Comparison of ENCODE assay signal across 8 cellular contexts in genomic region chr7:92832623-92833023, GRCh38. TPM values are rescaled to one million over a fixed set of nuclear protein-coding genes. Genes with fewer than 3 reads are reported as not detected.
A peak's percentile ranks its signal among the peaks of the same experiment; 100 is the strongest.
DNase-seq lines count a peak whose midpoint lies in the region; ATAC-seq, FAIRE-seq and TF ChIP-seq lines count a peak whose summit lies in the region.

No MANE protein-coding gene starts in this region.

- H3K27ac ChIP-seq in foreskin keratinocyte: peak overlapping the region; percentile 70

- H3K27ac Mint-ChIP-seq in T-helper 2 cell treated with Interferon-gamma antibody and Interleukin-4, amounts not matched to agents 5 μg/mL and 100 μg/mL, for 36 hours: peak overlapping the region; percentile 94
- H3K27ac Mint-ChIP-seq in stimulated activated effector memory CD8-positive, alpha-beta T cell treated with anti-CD3 and anti-CD28 coated beads, Interleukin-12 subunit alpha, Interleukin-12 subunit beta, amount 100 ng/mL, for 72 hours: peak overlapping the region; percentile 99

- peaks cover 20% of the 10 kb centered on the region for H3K4me1 ChIP-seq in foreskin keratinocyte

- H3K27me3 Mint-ChIP-seq in T-helper 2 cell treated with Interferon-gamma antibody and Interleukin-4, amounts not matched to agents 5 μg/mL and 100 μg/mL, for 36 hours (ENCODE audit: low read depth): peaks cover 6% of the 10 kb centered on the region

- peak; percentile 38 for FAIRE-seq in GM18507 (lab: Jason Lieb, UNC)

- peak; percentile 1 for ATAC-seq in HG02610 (IDR thresholded peaks at IDR 0.05; ENCODE audit: unreplicated experiment)
- ATAC-seq in foreskin keratinocyte: no peak
- ATAC-seq in stimulated activated effector memory CD8-positive, alpha-beta T cell treated with anti-CD3 and anti-CD28 coated beads, Interleukin-12 subunit alpha, Interleukin-12 subunit beta, amount 100 ng/mL, for 72 hours: peak; percentile 17

- H3K4me3 Mint-ChIP-seq in T-helper 2 cell treated with Interferon-gamma antibody and Interleukin-4, amounts not matched to agents 5 μg/mL and 100 μg/mL, for 36 hours: peak overlapping the region; percentile 98
- H3K4me3 Mint-ChIP-seq in stimulated activated effector memory CD8-positive, alpha-beta T cell treated with anti-CD3 and anti-CD28 coated beads, Interleukin-12 subunit alpha, Interleukin-12 subunit beta, amount 100 ng/mL, for 72 hours: peak overlapping the region; percentile 84

- H3K36me3 Mint-ChIP-seq in T-helper 2 cell treated with Interferon-gamma antibody and Interleukin-4, amounts not matched to agents 5 μg/mL and 100 μg/mL, for 36 hours (ENCODE audit: low read depth): peaks cover 43% of the 10 kb centered on the region
- H3K36me3 Mint-ChIP-seq in stimulated activated effector memory CD8-positive, alpha-beta T cell treated with anti-CD3 and anti-CD28 coated beads, Interleukin-12 subunit alpha, Interleukin-12 subunit beta, amount 100 ng/mL, for 72 hours: peaks cover 85% of the 10 kb centered on the region

- H3K9me3 Mint-ChIP-seq in T-helper 2 cell treated with Interferon-gamma antibody and Interleukin-4, amounts not matched to agents 5 μg/mL and 100 μg/mL, for 36 hours: no peaks in the 10 kb centered on the region
- no peaks in the 10 kb centered on the region for H3K9me3 Mint-ChIP-seq in stimulated activated effector memory CD8-positive, alpha-beta T cell treated with anti-CD3 and anti-CD28 coated beads, Interleukin-12 subunit alpha, Interleukin-12 subunit beta, amount 100 ng/mL, for 72 hours

- no peak for TF ChIP-seq CTCF in foreskin keratinocyte (conservative IDR thresholded peaks at IDR 0.05)

- DNase-seq in GM18507 (ENCODE audit: extremely low spot score, insufficient read length, low read depth) (no peak), foreskin keratinocyte (no peak), amygdala (lab: John Stamatoyannopoulos, UW) (no peak), DMS153 (lab: John Stamatoyannopoulos, UW) (no peak), DMS53 (lab: John Stamatoyannopoulos, UW) (no peak)
- DNase-seq in T-helper 2 cell treated with Interferon-gamma antibody and Interleukin-4, amounts not matched to agents 5 μg/mL and 100 μg/mL, for 36 hours (ENCODE audit: low spot score): no peak
- DNase-seq in stimulated activated effector memory CD8-positive, alpha-beta T cell treated with anti-CD3 and anti-CD28 coated beads, Interleukin-12 subunit alpha, Interleukin-12 subunit beta, amount 100 ng/mL, for 72 hours (ENCODE audit: low spot score in 2 of 2): no peak

- no peaks in the 10 kb centered on the region for H3K27me3 ChIP-seq in foreskin keratinocyte

- peaks cover 49% of the 10 kb centered on the region for H3K4me1 Mint-ChIP-seq in T-helper 2 cell treated with Interferon-gamma antibody and Interleukin-4, amounts not matched to agents 5 μg/mL and 100 μg/mL, for 36 hours (ENCODE audit: low read depth)
- peaks cover 56% of the 10 kb centered on the region for H3K4me1 Mint-ChIP-seq in stimulated activated effector memory CD8-positive, alpha-beta T cell treated with anti-CD3 and anti-CD28 coated beads, Interleukin-12 subunit alpha, Interleukin-12 subunit beta, amount 100 ng/mL, for 72 hours

RNA-seq across cellular contexts. Expression of gene CDK6, which starts 3.8 kb away (rescaled TPM):
- total RNA-seq in foreskin keratinocyte: 80.6 and 96.9 TPM in 2 replicates
- 9.8 and 9.9 TPM in 2 replicates for polyA plus RNA-seq in foreskin keratinocyte
